In the genomic region with DNA sequence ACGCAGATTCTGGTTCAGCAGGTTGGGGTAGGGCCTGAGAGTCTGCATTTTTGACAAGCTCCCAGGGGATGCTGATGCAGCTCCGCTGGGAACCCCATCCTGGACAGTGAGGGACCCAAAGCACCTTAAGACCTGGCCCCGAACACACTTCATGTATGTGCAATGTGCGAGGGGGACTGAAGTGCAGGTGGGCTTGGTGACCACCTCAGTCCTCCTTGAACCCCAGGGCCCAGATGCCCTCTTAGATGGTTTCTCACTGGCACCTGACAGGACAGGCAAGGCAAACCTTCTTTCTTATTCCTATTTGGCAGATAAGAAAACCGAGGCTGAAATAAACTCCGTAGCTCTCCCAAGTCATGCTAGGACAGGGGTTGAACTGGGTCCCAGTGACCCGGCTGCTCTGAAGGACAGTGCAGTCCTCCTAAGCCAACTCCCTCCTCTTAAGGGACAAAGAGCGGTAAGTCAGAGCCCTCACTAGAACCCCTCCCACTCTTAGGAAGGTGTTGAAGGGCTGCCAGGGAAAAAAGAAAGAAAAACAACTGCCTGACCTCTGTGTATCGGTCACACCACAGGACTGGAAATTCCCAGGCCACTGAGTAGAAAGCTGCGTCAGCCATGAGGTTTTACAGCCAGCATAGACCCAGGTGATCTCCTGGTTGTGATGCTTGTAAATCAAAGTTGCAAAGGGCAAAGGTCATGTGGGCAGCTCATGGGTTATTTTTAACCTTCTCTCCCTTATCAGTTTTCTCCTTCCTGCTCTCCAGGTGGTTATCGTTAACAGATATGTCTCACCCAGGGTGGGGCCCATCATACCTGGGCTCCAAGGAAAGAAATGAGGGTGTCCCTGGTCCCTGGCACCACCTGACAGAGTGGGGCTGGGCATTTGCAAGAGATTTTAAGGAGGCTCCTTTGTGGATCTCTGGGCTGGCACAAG, we compare ENCODE assay signal across 8 cellular contexts.
DNase-seq lines count a peak whose midpoint lies in the region; ATAC-seq, FAIRE-seq and TF ChIP-seq lines count a peak whose summit lies in the region.

No MANE protein-coding gene starts in this region.

- peaks cover 40% of the 10 kb centered on the region for H3K4me1 Mint-ChIP-seq in progenitor cell of endocrine pancreas (ENCODE audit: low read depth)

- H3K27ac ChIP-seq in H1 (ENCODE audit: low read depth, low read length): no peak overlapping the region

- no peaks in the 10 kb centered on the region for H3K36me3 Mint-ChIP-seq in progenitor cell of endocrine pancreas (ENCODE audit: insufficient read depth)

- H3K4me1 ChIP-seq in H1 (replicated peaks in 1 of 4; ENCODE audit: control insufficient read depth in 3 of 4, insufficient read depth in 4 of 4, low read length in 3 of 4): peaks cover 6 to 15% (median 9%) of the 10 kb centered on the region in 4 experiments

- no peaks in the 10 kb centered on the region for H3K36me3 ChIP-seq in H1 (ENCODE audit: control insufficient read depth in 2 of 4, insufficient read depth in 4 of 4, low read length in 3 of 4)

- TF ChIP-seq CTCF in H1 (IDR thresholded peaks at IDR 0.05; ENCODE audit: control extremely low read depth in 1 of 3, insufficient read depth in 1 of 3, low read depth in 1 of 3, low read length in 3 of 3) (no peak), progenitor cell of endocrine pancreas (IDR thresholded peaks at IDR 0.05; ENCODE audit: unreplicated experiment) (no peak)

- H3K14ac ChIP-seq in H1 (ENCODE audit: insufficient read length): no peak overlapping the region

- H2BK15ac ChIP-seq in H1 (ENCODE audit: low read length): no peak overlapping the region

- no peaks in the 10 kb centered on the region for H3K27me3 Mint-ChIP-seq in progenitor cell of endocrine pancreas

- H4K91ac ChIP-seq in H1 (replicated peaks; ENCODE audit: insufficient read length, low read length): no peak overlapping the region

- no peaks in the 10 kb centered on the region for H3K79me2 ChIP-seq in H1 (ENCODE audit: control insufficient read depth in 1 of 2, insufficient read depth in 2 of 2, low read length in 2 of 2)

- H2BK12ac ChIP-seq in H1 (ENCODE audit: low read depth, low read length): no peak overlapping the region

- no peaks in the 10 kb centered on the region for H3K9me3 ChIP-seq in H1 (ENCODE audit: insufficient read depth in 2 of 2, low read depth in 1 of 2, low read length in 1 of 2)

- H3K4ac ChIP-seq in H1 (replicated peaks; ENCODE audit: insufficient read length, low read depth, low read length): no peak overlapping the region

- WGBS in H1 (ENCODE audit: extremely low coverage in 1 of 2, insufficient coverage in 1 of 2, insufficient read length in 1 of 2, insufficient replicate concordance in 2 of 2, low coverage in 1 of 2, low lambda C conversion rate in 2 of 2, missing lambda C conversion rate in 1 of 2), 2 experiments: 89% methylated on average over 10 of the region's 11 CpGs; no CpG with 5 or more reads in 1 of the 2 experiments

- FAIRE-seq in H54 (lab: Jason Lieb, UNC) (no peak), H1 (lab: Jason Lieb, UNC) (no peak)

- H2AFZ ChIP-seq in H1 (ENCODE audit: low read length): 0 out of 2 replicates have a peak overlapping the region, but pooled peaks have one; percentile 13

- no peaks in the 10 kb centered on the region for H3K79me1 ChIP-seq in H1 (ENCODE audit: low read depth, low read length)

- H4K8ac ChIP-seq in H1 (ENCODE audit: extremely low read depth, insufficient read depth, low read length): no peak overlapping the region

- H3K27me3 ChIP-seq in H1 (replicated peaks in 1 of 4; ENCODE audit: control insufficient read depth in 3 of 4, extremely low read depth in 1 of 4, insufficient read depth in 3 of 4, low read length in 3 of 4): 0 out of 7 replicates have a peak, but pooled peaks cover 0 to 2% (median 0%) of the 10 kb centered on the region in 4 experiments

- no peak overlapping the region for H3K56ac ChIP-seq in H1 (replicated peaks; ENCODE audit: insufficient read length, low read depth, low read length)

- no peaks in the 10 kb centered on the region for H3K23me2 ChIP-seq in H1 (ENCODE audit: low read depth, low read length)

- peak overlapping the region; percentile 9 for H3K4me3 Mint-ChIP-seq in progenitor cell of endocrine pancreas (ENCODE audit: low read depth)

- no peak overlapping the region for H2BK120ac ChIP-seq in H1 (replicated peaks; ENCODE audit: low read depth, low read length)

- H3K27ac Mint-ChIP-seq in progenitor cell of endocrine pancreas: peak overlapping the region; percentile 95

- no peak for TF ChIP-seq RAD21 in H1 (IDR thresholded peaks at IDR 0.05 in 1 of 2, conservative IDR thresholded peaks at IDR 0.05 in 1 of 2; ENCODE audit: low read depth in 2 of 2, low read length in 2 of 2)

- peak; percentile 69 for DNase-seq in H54 (ENCODE audit: insufficient read length, low spot score)
- DNase-seq in NCI-H226: peak; percentile 97
- no peak for DNase-seq in H1 (ENCODE audit: low read depth in 1 of 2, low spot score in 2 of 2)
- DNase-seq in progenitor cell of endocrine pancreas (ENCODE audit: low spot score, unreplicated experiment): no peak
- DNase-seq in HPDE6-E6E7 (ENCODE audit: extremely low spot score): no peak
- DNase-seq in DMS 273 treated with DMSO at 0.1 percent for 48 hours (lab: John Stamatoyannopoulos, UW): no peak
- DNase-seq in SIG-M5 treated with dmso at 0.1 percent for 504 hours (lab: John Stamatoyannopoulos, UW; ENCODE audit: unreplicated experiment): no peak

- H3K18ac ChIP-seq in H1 (ENCODE audit: extremely low read depth, low read length): no peak overlapping the region

- H2BK5ac ChIP-seq in H1 (ENCODE audit: low read depth, low read length): no peak overlapping the region

- H3K4me3 ChIP-seq in H1 (ENCODE audit: extremely low read depth in 1 of 4, insufficient read depth in 2 of 4, low read depth in 3 of 4, low read length in 4 of 4): no peak overlapping the region

- no peak overlapping the region for H4K5ac ChIP-seq in H1 (ENCODE audit: insufficient read length, low read depth, low read length)

- no peak overlapping the region for H2AK5ac ChIP-seq in H1 (ENCODE audit: low read depth, low read length)

- peak; percentile 94 for ATAC-seq in GM18511 (IDR thresholded peaks at IDR 0.05; ENCODE audit: unreplicated experiment)

- CTCF ChIA-PET in H1 (lab: Charles Lee; ENCODE audit: partially characterized antibody): interaction anchor here (0.6 to 2.6 kb wide), 8 partner anchors 10 to 151 kb away, joined by 3 to 6 read pairs (median 4); no protein-coding TSS in a partner anchor

- POLR2A ChIA-PET in H1 (lab: Charles Lee; ENCODE audit: partially characterized antibody): no interaction called here

- TF ChIP-seq POLR2A in H54 (IDR thresholded peaks at IDR 0.05; ENCODE audit: low read depth, low read length): no peak
- no peak for TF ChIP-seq POLR2A in H1 (IDR thresholded peaks at IDR 0.05; ENCODE audit: control extremely low read depth in 1 of 2, low read depth in 2 of 2, low read length in 2 of 2)

- TF ChIP-seq EP300 in H1 (IDR thresholded peaks at IDR 0.05; ENCODE audit: borderline replicate concordance in 1 of 2, low read depth in 2 of 2, low read length in 2 of 2): no peak

- no peaks in the 10 kb centered on the region for H4K20me1 ChIP-seq in H1 (replicated peaks in 1 of 2; ENCODE audit: control insufficient read depth in 1 of 2, insufficient read depth in 2 of 2, low read length in 2 of 2)

- H3K23ac ChIP-seq in H1 (ENCODE audit: insufficient read length): no peak overlapping the region

- H3K9me3 Mint-ChIP-seq in progenitor cell of endocrine pancreas (ENCODE audit: low read depth): no peaks in the 10 kb centered on the region

- no peak overlapping the region for H3K4me2 ChIP-seq in H1 (ENCODE audit: insufficient read depth in 1 of 2, low read depth in 2 of 2, low read length in 2 of 2)

- H2BK20ac ChIP-seq in H1 (ENCODE audit: low read length): no peak overlapping the region

- H3K9ac ChIP-seq in H1 (replicated peaks in 1 of 4; ENCODE audit: extremely low read depth in 1 of 4, low read depth in 3 of 4, low read length in 3 of 4): no peak overlapping the region

TF ChIP-seq in H1, 55 proteins besides CTCF, POLR2A, EP300 and RAD21:
- TF ChIP-seq SRF (IDR thresholded peaks at IDR 0.05; ENCODE audit: low read depth, low read length) (no peak), MAFK (IDR thresholded peaks at IDR 0.05; ENCODE audit: low read depth, low read length) (no peak), SUZ12 (IDR thresholded peaks at IDR 0.05; ENCODE audit: low read length) (no peak), TEAD4 (IDR thresholded peaks at IDR 0.05; ENCODE audit: low read depth, low read length) (no peak), KDM1A (IDR thresholded peaks at IDR 0.05; ENCODE audit: borderline replicate concordance, low read length) (no peak), YY1 (IDR thresholded peaks at IDR 0.05; ENCODE audit: low read depth, low read length) (no peak), RXRA (IDR thresholded peaks at IDR 0.05; ENCODE audit: insufficient read depth, low read depth, low read length) (no peak), HDAC2 (IDR thresholded peaks at IDR 0.05; ENCODE audit: borderline replicate concordance in 1 of 2, low read depth in 2 of 2, low read length in 2 of 2) (no peak), POU5F1 (IDR thresholded peaks at IDR 0.05; ENCODE audit: low read depth, low read length) (no peak)

Comparison
In these comparisons a context has a peak if more than half of its experiments do, and no peak if none do; other contexts are left out.
1. DNase-seq: peak in H54 (single experiment) and NCI-H226 (single experiment); none in H1 (0 of 2), progenitor cell of endocrine pancreas (single experiment), HPDE6-E6E7 (single experiment), DMS 273 treated with DMSO at 0.1 percent for 48 hours (single experiment) and SIG-M5 treated with dmso at 0.1 percent for 504 hours (single experiment).